ENCODE assay signal across 22 cellular contexts in the genomic region with DNA sequence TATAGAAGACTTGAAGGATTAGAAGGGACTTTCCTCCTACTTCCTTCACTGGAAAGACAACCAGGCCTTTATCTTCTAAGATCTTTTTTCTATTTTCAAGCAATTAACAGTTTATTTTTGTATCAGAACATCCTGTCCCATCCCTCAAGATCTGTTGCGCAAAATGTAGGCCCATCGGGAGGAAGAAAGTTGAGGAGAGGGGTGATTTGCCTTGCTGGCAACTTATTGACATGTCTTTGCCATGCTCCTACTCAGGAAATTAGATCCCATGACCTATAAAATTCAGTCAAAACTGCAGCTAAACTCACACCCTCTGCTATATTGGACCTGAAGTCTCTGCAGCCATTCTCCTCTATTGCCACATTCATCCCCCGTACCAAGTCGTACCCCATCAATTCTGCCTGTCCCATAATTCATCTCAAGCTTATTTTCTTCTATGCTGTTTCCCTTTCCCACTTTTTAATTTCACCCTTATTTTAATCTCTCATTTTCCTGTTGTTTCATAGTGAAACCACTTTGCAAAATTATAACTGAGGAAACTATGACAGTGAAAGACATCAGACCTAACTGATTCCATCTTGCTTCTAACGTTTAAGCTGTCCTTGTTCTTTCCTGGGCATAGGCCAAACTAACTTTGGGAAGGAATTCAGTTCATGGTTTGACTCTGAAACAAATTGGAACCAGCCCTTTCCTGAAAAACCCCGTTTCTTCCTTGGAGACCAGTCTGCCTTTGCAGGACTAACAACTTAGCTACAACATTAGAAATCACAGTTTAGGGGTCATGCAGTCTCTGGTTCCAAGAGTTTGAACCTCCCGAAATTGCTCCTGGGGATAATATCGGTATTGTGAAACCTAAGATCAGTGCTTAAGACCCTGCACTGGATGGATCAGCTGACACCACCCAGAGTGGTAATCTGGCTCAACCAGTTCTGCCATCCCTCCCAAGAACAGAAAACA.
DNase-seq lines count a peak whose midpoint lies in the region; ATAC-seq, FAIRE-seq and TF ChIP-seq lines count a peak whose summit lies in the region.
"Had no signal": no experiment of that assay in that cellular context is flagged by ENCODE, and none has a peak within 500 bp of the region (broad histone marks: within the 10 kb centered on the region; RNA-seq: fewer than 3 reads in every experiment).

No MANE protein-coding gene starts in this region.

- H3K9me3 Mint-ChIP-seq in mesothelial cell of epicardium = peaks cover 28% of the 10 kb centered on the region

- no peaks in the 10 kb centered on the region for H3K9me2 ChIP-seq in GM23248 (ENCODE audit: insufficient read depth)

- H2BK20ac ChIP-seq in H1 (ENCODE audit: low read length) = no peak overlapping the region

- H3K4me2 ChIP-seq in GM23248 (ENCODE audit: unreplicated experiment) = no peak overlapping the region
- H3K4me2 ChIP-seq in H1 (ENCODE audit: insufficient read depth in 1 of 2, low read depth in 2 of 2, low read length in 2 of 2) = no peak overlapping the region
- H3K4me2 ChIP-seq: GM23338 had no signal

- H2AK5ac ChIP-seq in H1 (ENCODE audit: low read depth, low read length) = no peak overlapping the region

- H3K36me3 ChIP-seq in GM23248 (ENCODE audit: low read depth) (no peaks in the 10 kb centered on the region), H1 (ENCODE audit: control insufficient read depth in 2 of 4, insufficient read depth in 4 of 4, low read length in 3 of 4) (peaks cover 0 to 5% (median 0%) of the 10 kb centered on the region in 4 experiments; a peak in 1 of 8 replicates), suprapubic skin (no peaks in the 10 kb centered on the region)

- no peak overlapping the region for H3K18ac ChIP-seq in H1 (ENCODE audit: extremely low read depth, low read length)

- H3K23ac ChIP-seq in H1 (ENCODE audit: insufficient read length) = no peak overlapping the region

- H2AFZ ChIP-seq in GM23248 = peak overlapping the region; percentile 5; the same call in 1 of the 2 replicates
- H2AFZ ChIP-seq in H1 (ENCODE audit: low read length) = 0 out of 2 replicates have a peak overlapping the region, but pooled peaks have one; percentile 26
- H2AFZ ChIP-seq: GM23338 had no signal

- peak overlapping the region; percentile 4 for H3K27ac Mint-ChIP-seq in mesothelial cell of epicardium
- H3K27ac Mint-ChIP-seq: B cell; CD4-positive, alpha-beta memory T cell; GM23338; HFFc6 had no signal

- H3K56ac ChIP-seq in H1 (replicated peaks; ENCODE audit: insufficient read length, low read depth, low read length) = no peak overlapping the region

- ATAC-seq in HG03571 (IDR thresholded peaks at IDR 0.05; ENCODE audit: unreplicated experiment) = no peak
- no peak for ATAC-seq in HG02623 (IDR thresholded peaks at IDR 0.05; ENCODE audit: unreplicated experiment)
- ATAC-seq: GM23338, Panc1 had no signal

- peaks cover 16% of the 10 kb centered on the region for H3F3A ChIP-seq in GM23248 (ENCODE audit: insufficient read depth)

- no peak overlapping the region for H4K5ac ChIP-seq in H1 (ENCODE audit: insufficient read length, low read depth, low read length)

- H2BK120ac ChIP-seq in H1 (replicated peaks; ENCODE audit: low read depth, low read length) = no peak overlapping the region

- no peak overlapping the region for H4K91ac ChIP-seq in H1 (replicated peaks; ENCODE audit: insufficient read length, low read length)

- no peak for TF ChIP-seq CTCF in H1 (IDR thresholded peaks at IDR 0.05; ENCODE audit: control extremely low read depth in 1 of 3, insufficient read depth in 1 of 3, low read depth in 1 of 3, low read length in 3 of 3)
- TF ChIP-seq CTCF in mesothelial cell of epicardium (IDR thresholded peaks at IDR 0.05; ENCODE audit: unreplicated experiment) = no peak
- no peak for TF ChIP-seq CTCF in suprapubic skin (IDR thresholded peaks at IDR 0.05)

- TF ChIP-seq EP300 in H1 (IDR thresholded peaks at IDR 0.05; ENCODE audit: borderline replicate concordance in 1 of 2, low read depth in 2 of 2, low read length in 2 of 2) = no peak
- TF ChIP-seq EP300 in suprapubic skin (IDR thresholded peaks at IDR 0.05) = no peak

- H4K20me1 ChIP-seq in GM23248 (ENCODE audit: insufficient read depth) (no peaks in the 10 kb centered on the region), H1 (replicated peaks in 1 of 2; ENCODE audit: control insufficient read depth in 1 of 2, insufficient read depth in 2 of 2, low read length in 2 of 2) (no peaks in the 10 kb centered on the region)

- H3K9me3 ChIP-seq in GM23248 (ENCODE audit: low read depth) = no peaks in the 10 kb centered on the region
- peaks cover 18 to 21% of the 10 kb centered on the region in 2 experiments for H3K9me3 ChIP-seq in H1 (ENCODE audit: insufficient read depth in 2 of 2, low read depth in 1 of 2, low read length in 1 of 2)
- H3K9me3 ChIP-seq in suprapubic skin = peaks cover 12% of the 10 kb centered on the region

- POLR2A ChIA-PET in H1 (lab: Charles Lee; ENCODE audit: partially characterized antibody) = interaction anchor here (0.7 kb wide), 1 partner anchor 197 kb away, joined by 3 read pairs; no protein-coding TSS in a partner anchor

- H3K4me3 Mint-ChIP-seq in mesothelial cell of epicardium = no peak overlapping the region
- H3K4me3 Mint-ChIP-seq: B cell; CD4-positive, alpha-beta memory T cell; GM23338; HFFc6 had no signal

- H3K14ac ChIP-seq in H1 (ENCODE audit: insufficient read length) = no peak overlapping the region

- no peaks in the 10 kb centered on the region for H3K23me2 ChIP-seq in H1 (ENCODE audit: low read depth, low read length)

- peaks cover 30% of the 10 kb centered on the region for H3K4me1 Mint-ChIP-seq in mesothelial cell of epicardium
- H3K4me1 Mint-ChIP-seq: B cell; CD4-positive, alpha-beta memory T cell had no signal

- no peaks in the 10 kb centered on the region for H3K79me1 ChIP-seq in H1 (ENCODE audit: low read depth, low read length)

- peaks cover 7% of the 10 kb centered on the region for H3K36me3 Mint-ChIP-seq in mesothelial cell of epicardium
- H3K36me3 Mint-ChIP-seq: CD4-positive, alpha-beta memory T cell had no signal

- CTCF ChIA-PET in H1 (lab: Charles Lee; ENCODE audit: partially characterized antibody) = interaction anchor here (0.7 to 1.0 kb wide), 3 partner anchors 9 to 46 kb away, joined by 3 to 4 read pairs (median 3); no protein-coding TSS in a partner anchor

- no peak overlapping the region for H2BK5ac ChIP-seq in H1 (ENCODE audit: low read depth, low read length)

- H2BK15ac ChIP-seq in H1 (ENCODE audit: low read length) = no peak overlapping the region

- H3K79me2 ChIP-seq in GM23248 (ENCODE audit: insufficient read depth) = no peaks in the 10 kb centered on the region
- H3K79me2 ChIP-seq in H1 (ENCODE audit: control insufficient read depth in 1 of 2, insufficient read depth in 2 of 2, low read length in 2 of 2) = no peaks in the 10 kb centered on the region

- FAIRE-seq in H1 (lab: Jason Lieb, UNC) (no peak), GM12891 (lab: Jason Lieb, UNC) (no peak)
- FAIRE-seq: D721Med, G401.6, GM12892, GM19239 had no signal

- in situ Hi-C loops in GM23248 (cut with MboI) = no loop called here

- H3K4me1 ChIP-seq in GM23248 (ENCODE audit: insufficient read depth) (peaks cover 15% of the 10 kb centered on the region), H1 (replicated peaks in 1 of 4; ENCODE audit: control insufficient read depth in 3 of 4, insufficient read depth in 4 of 4, low read length in 3 of 4) (peaks cover 6 to 28% (median 11%) of the 10 kb centered on the region in 4 experiments; a peak in 6 of 7 replicates), suprapubic skin (peaks cover 11% of the 10 kb centered on the region)

- H3K27me3 Mint-ChIP-seq in mesothelial cell of epicardium (ENCODE audit: low read depth) = no peaks in the 10 kb centered on the region
- H3K27me3 Mint-ChIP-seq: B cell; CD4-positive, alpha-beta memory T cell had no signal

- 25 to 34% methylated on average over 8 of the region's 8 CpGs for WGBS in GM23248 (ENCODE audit: low coverage in 1 of 2, low lambda C conversion rate in 2 of 2, missing lambda C conversion rate in 2 of 2), 2 experiments
- WGBS in H1 (ENCODE audit: extremely low coverage in 1 of 2, insufficient coverage in 1 of 2, insufficient read length in 1 of 2, insufficient replicate concordance in 2 of 2, low coverage in 1 of 2, low lambda C conversion rate in 2 of 2, missing lambda C conversion rate in 1 of 2), 2 experiments = 86% methylated on average over 8 of the region's 8 CpGs; no CpG with 5 or more reads in 1 of the 2 experiments
- 54% methylated on average over 8 of the region's 8 CpGs for WGBS in suprapubic skin

- H3K4ac ChIP-seq in H1 (replicated peaks; ENCODE audit: insufficient read length, low read depth, low read length) = no peak overlapping the region

- no peak for TF ChIP-seq POLR2A in H1 (IDR thresholded peaks at IDR 0.05; ENCODE audit: control extremely low read depth in 1 of 2, low read depth in 2 of 2, low read length in 2 of 2)
- no peak for TF ChIP-seq POLR2A in suprapubic skin (IDR thresholded peaks at IDR 0.05)
- TF ChIP-seq POLR2A in GM12891 (IDR thresholded peaks at IDR 0.05; ENCODE audit: low read depth, low read length) = no peak

- H2BK12ac ChIP-seq in H1 (ENCODE audit: low read depth, low read length) = no peak overlapping the region

- no peak overlapping the region for H3K27ac ChIP-seq in GM23248
- H3K27ac ChIP-seq in H1 (ENCODE audit: low read depth, low read length) = no peak overlapping the region
- H3K27ac ChIP-seq in suprapubic skin = peak overlapping the region; percentile 75

- TF ChIP-seq RAD21 in H1 (IDR thresholded peaks at IDR 0.05 in 1 of 2, conservative IDR thresholded peaks at IDR 0.05 in 1 of 2; ENCODE audit: low read depth in 2 of 2, low read length in 2 of 2) = no peak

- H3K27me3 ChIP-seq in GM23248 (replicated peaks; ENCODE audit: insufficient read depth) = no peaks in the 10 kb centered on the region
- H3K27me3 ChIP-seq in H1 (replicated peaks in 1 of 4; ENCODE audit: control insufficient read depth in 3 of 4, extremely low read depth in 1 of 4, insufficient read depth in 3 of 4, low read length in 3 of 4) = no peaks in the 10 kb centered on the region; a peak in 1 of 7 replicates
- no peaks in the 10 kb centered on the region for H3K27me3 ChIP-seq in suprapubic skin

- H3K9ac ChIP-seq in GM23248 (no peak overlapping the region), H1 (replicated peaks in 1 of 4; ENCODE audit: extremely low read depth in 1 of 4, low read depth in 3 of 4, low read length in 3 of 4) (no peak overlapping the region)

- H3K4me3 ChIP-seq in GM23248 (no peak overlapping the region), H1 (ENCODE audit: extremely low read depth in 1 of 4, insufficient read depth in 2 of 4, low read depth in 3 of 4, low read length in 4 of 4) (no peak overlapping the region), suprapubic skin (no peak overlapping the region)
- H3K4me3 ChIP-seq: GM23338 had no signal

- H4K8ac ChIP-seq in H1 (ENCODE audit: extremely low read depth, insufficient read depth, low read length) = no peak overlapping the region

- no peak for DNase-seq in GM23248
- no peak for DNase-seq in H1 (ENCODE audit: low read depth in 1 of 2, low spot score in 2 of 2)
- DNase-seq in mesothelial cell of epicardium (ENCODE audit: low spot score in 2 of 2, unreplicated experiment in 2 of 2) = no peak
- DNase-seq in suprapubic skin (ENCODE audit: low spot score in 2 of 2) = peak in 1 of 2 donors; percentile 65
- DNase-seq in GM12891 (ENCODE audit: insufficient read length, low spot score) = no peak
- DNase-seq: ACHN; CD4-positive, alpha-beta memory T cell; DMS79 treated with DMSO at 0.1 percent for 48 hours; HFFc6; NCI-H187 treated with DMSO at 0.1 percent for 48 hours; NCI-H2171 treated with DMSO at 0.1 percent for 48 hours; NCI-H82; SHP77 had no signal
